1 cellular context compared by ENCODE assay signal in genomic region chr1:203624341-203624712, GRCh38.
TF ChIP-seq lines count a peak whose summit lies in the region.

No MANE protein-coding gene starts in this region.

TF ChIP-seq in HEK293, 187 proteins besides CTCF, POLR2A, EP300 and RAD21 (continued from another document):
- TF ChIP-seq PRDM1 (tag by site-specific recombination; IDR thresholded peaks at IDR 0.05), result peak; percentile 89
- no peak for TF ChIP-seq ZNF548 (tag by site-specific recombination; IDR thresholded peaks at IDR 0.05)
- no peak for TF ChIP-seq ZNF311 (tag by site-specific recombination; IDR thresholded peaks at IDR 0.05; ENCODE audit: borderline replicate concordance)
- TF ChIP-seq WT1 (tag by site-specific recombination; IDR thresholded peaks at IDR 0.05), result peak; percentile 75
- peak; percentile 42 for TF ChIP-seq EGR2 (tag by site-specific recombination; IDR thresholded peaks at IDR 0.05; ENCODE audit: low read depth)
TF ChIP-seq in HEK293: peak in this region for 9.
